8 cellular contexts compared by ENCODE assay signal in the genomic region with DNA sequence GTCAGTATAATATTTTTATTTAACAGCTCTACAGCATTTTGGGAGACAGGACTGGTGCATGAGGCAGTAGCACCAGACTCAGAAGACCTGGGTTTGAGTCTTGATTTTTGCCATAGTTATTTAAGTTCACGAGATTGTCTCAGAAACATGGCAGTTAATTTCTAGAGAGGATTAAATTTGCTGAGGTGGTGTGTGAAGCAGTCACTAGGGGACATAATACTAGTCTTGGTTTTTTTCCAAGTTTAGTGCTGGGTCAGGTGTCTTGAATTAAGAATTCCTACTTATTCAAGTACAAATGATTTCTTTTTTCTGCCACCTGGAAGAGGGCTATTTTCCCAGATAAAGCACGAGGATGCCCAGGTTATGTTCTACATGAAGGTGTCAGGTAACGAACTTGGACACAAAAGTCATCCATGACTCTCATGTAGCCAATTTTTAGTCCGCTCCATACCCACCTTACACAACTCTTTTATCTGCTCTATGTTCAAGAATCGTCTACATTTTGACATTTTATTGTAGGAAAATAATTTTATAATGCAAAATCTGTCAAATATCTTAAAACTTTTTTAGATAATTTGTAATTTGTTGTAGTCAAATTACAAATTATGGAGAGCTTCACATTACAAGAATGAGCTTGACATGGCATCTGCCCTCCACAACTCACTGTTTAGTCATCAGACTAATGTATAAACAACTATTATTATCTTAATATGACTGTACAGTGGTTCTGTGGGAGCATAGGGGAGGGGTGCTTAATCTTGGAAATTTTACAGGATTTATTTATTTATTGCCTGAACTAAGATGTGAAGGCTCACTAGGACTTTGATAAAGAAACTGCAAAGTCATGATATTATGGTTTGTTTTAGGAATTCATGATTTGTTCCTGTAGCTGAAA. TPM values are rescaled to one million over a fixed set of nuclear protein-coding genes. Genes with fewer than 3 reads are reported as not detected.
A peak's percentile ranks its signal among the peaks of the same experiment; 100 is the strongest.
DNase-seq lines count a peak whose midpoint lies in the region; ATAC-seq, FAIRE-seq and TF ChIP-seq lines count a peak whose summit lies in the region.

No MANE protein-coding gene starts in this region.

- TF ChIP-seq CTCF in left ventricle myocardium inferior (IDR thresholded peaks at IDR 0.05; ENCODE audit: borderline replicate concordance) (no peak), epithelial cell of esophagus (IDR thresholded peaks at IDR 0.05; ENCODE audit: insufficient read depth, low read depth, low read length, missing control alignments) (no peak)

- intact Hi-C loops in left ventricle myocardium inferior (cut with micrococcal nuclease) (no loop called here), cardiac septum (cut with DNase I) (loop anchor here (5.0 kb wide), 1 partner anchor 83 kb away; a partner anchor contains a TSS)

- no peak for FAIRE-seq in H54 (lab: Jason Lieb, UNC)

- ATAC-seq in HG03378 (IDR thresholded peaks at IDR 0.05; ENCODE audit: unreplicated experiment): no peak

- DNase-seq in left ventricle myocardium inferior (no peak), cardiac septum (ENCODE audit: low spot score) (no peak), RPMI7951 (ENCODE audit: low read depth) (peak; percentile 39), epithelial cell of esophagus (ENCODE audit: low read depth) (peak; percentile 80), non-pigmented ciliary epithelial cell (ENCODE audit: low read depth) (peak; percentile 48), H54 (ENCODE audit: insufficient read length, low spot score) (no peak), iPS-NIHi7 (ENCODE audit: extremely low spot score) (no peak)

- TF ChIP-seq POLR2A in H54 (IDR thresholded peaks at IDR 0.05; ENCODE audit: low read depth, low read length): no peak

- no peaks in the 10 kb centered on the region for H3K27me3 ChIP-seq in left ventricle myocardium inferior (ENCODE audit: low read depth)

- H3K36me3 ChIP-seq in left ventricle myocardium inferior: peaks cover 27% of the 10 kb centered on the region

- H3K4me1 ChIP-seq in left ventricle myocardium inferior: peaks cover 85% of the 10 kb centered on the region

- H3K27ac ChIP-seq in left ventricle myocardium inferior (replicated peaks): peak overlapping the region; percentile 99

- no peaks in the 10 kb centered on the region for H3K9me3 ChIP-seq in left ventricle myocardium inferior (replicated peaks)

- H3K4me3 ChIP-seq in left ventricle myocardium inferior: peak overlapping the region; percentile 96
- peak overlapping the region; percentile 95 for H3K4me3 ChIP-seq in epithelial cell of esophagus (ENCODE audit: low read length)

RNA-seq across cellular contexts. Expression of a gene that starts 1.6 kb away (rescaled TPM):
- 75.1 TPM for total RNA-seq in left ventricle myocardium inferior
- 86.5 TPM for total RNA-seq in cardiac septum
- 117 and 134 TPM in 2 replicates for total RNA-seq in RPMI7951 (2014; rRNA removed; shearing (Covaris generic))

Comparison
In these comparisons a context has a peak if more than half of its experiments do, and no peak if none do; other contexts are left out.
1. DNase-seq: peak in RPMI7951 (single experiment), epithelial cell of esophagus (single experiment) and non-pigmented ciliary epithelial cell (single experiment); none in left ventricle myocardium inferior (single experiment), cardiac septum (single experiment), H54 (single experiment) and iPS-NIHi7 (single experiment).